1 cellular context compared by ENCODE assay signal in the genomic region with DNA sequence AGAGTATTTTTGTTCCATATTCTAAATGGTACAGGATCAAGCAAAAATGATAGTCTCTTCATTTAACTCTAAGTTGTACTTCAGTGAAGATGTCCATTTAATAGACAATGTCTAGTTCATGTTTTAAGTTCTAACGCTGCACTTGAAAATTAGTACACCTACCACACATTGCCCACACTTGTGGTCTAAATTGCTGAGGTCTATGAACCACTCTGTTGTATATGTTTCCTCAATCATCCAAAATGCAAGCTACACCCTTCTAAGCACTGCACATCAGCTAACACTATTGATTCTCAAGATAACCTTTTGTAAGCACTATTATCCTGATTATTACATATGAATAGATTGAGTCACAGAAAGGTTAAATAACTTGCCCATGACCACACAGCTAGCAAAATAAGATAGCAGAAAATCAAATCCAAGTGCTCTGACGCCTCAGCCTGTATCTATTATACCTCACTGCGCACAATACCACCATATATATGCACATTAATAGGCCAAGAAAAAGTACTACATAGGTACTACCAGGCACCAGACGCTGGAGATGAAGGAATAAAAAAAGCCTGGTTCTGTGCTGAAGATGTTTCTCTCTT.
TF ChIP-seq lines count a peak whose summit lies in the region.

No MANE protein-coding gene starts in this region.

TF ChIP-seq in K562, 482 proteins besides CTCF, POLR2A, EP300 and RAD21:
- no peak for TF ChIP-seq RCOR1 (IDR thresholded peaks at IDR 0.05; ENCODE audit: borderline replicate concordance in 1 of 2, low read depth in 2 of 2, low read length in 2 of 2)
- peak; percentile 47 to 57; a peak in 3 of 4 replicates for TF ChIP-seq KDM1A (IDR thresholded peaks at IDR 0.05)
- TF ChIP-seq CBFA2T3 (IDR thresholded peaks at IDR 0.05), result peak; percentile 38
